24 cellular contexts compared by ENCODE assay signal in genomic region chr7:69981646-69982045, GRCh38.
"Had no signal": no experiment of that assay in that cellular context is flagged by ENCODE, and none has a peak within 500 bp of the region (broad histone marks: within the 10 kb centered on the region; RNA-seq: fewer than 3 reads in every experiment).

No MANE protein-coding gene starts in this region.

- H3K27me3 ChIP-seq: foreskin keratinocyte, sigmoid colon, transverse colon, vagina had no signal

- H3K4me1 ChIP-seq: foreskin keratinocyte, vagina had no signal

- H3K9me3 ChIP-seq: sigmoid colon, vagina had no signal

- DNase-seq: activated CD4-positive, alpha-beta memory T cell treated with anti-CD3 and anti-CD28 coated beads, Interleukin-2, amount 10 ng/mL, durations not matched to agents 7 days and 5 days; activated CD4-positive, alpha-beta T cell treated with anti-CD3 and anti-CD28 coated beads, Interleukin-2, amount 10 ng/mL, durations not matched to agents 24 days and 14 days; activated effector memory CD4-positive, alpha-beta T cell treated with Interleukin-2 at 50 U/mL for 16 hours; activated naive CD4-positive, alpha-beta T cell treated with anti-CD3 and anti-CD28 coated beads, Interleukin-2, amount 10 ng/mL, durations not matched to agents 7 days and 5 days; activated T-cell treated with anti-CD3 and anti-CD28 coated beads, Interleukin-2, amount 50 U/mL, for 72 hours; amygdala; cerebellar nuclear complex; cortex of kidney; erythroblast; foreskin keratinocyte; kidney; left ventricle myocardium inferior; midbrain; natural killer cell; occipital lobe; retina; sigmoid colon; stimulated activated CD4-positive, alpha-beta T cell treated with anti-CD3 and anti-CD28 coated beads, Interleukin-2, amount 100 ng/mL, for 48 hours; stimulated activated CD8-positive, alpha-beta memory T cell treated with anti-CD3 and anti-CD28 coated beads, Interleukin-4, amount 100 ng/mL, for 48 hours; stimulated activated naive B cell treated with anti-CD40 and anti-IgM and Interleukin-4, amounts not matched to agents 10 μg/mL and 1 μg/mL and 100 μg/mL, for 72 hours; transverse colon had no signal

- ATAC-seq: activated CD4-positive, CD25-positive, alpha-beta regulatory T cell treated with anti-CD3 and anti-CD28 coated beads, Interleukin-2, amount 50 U/mL, for 24 hours; activated T-cell treated with anti-CD3 and anti-CD28 coated beads, Interleukin-2, amount 50 U/mL, for 72 hours; foreskin keratinocyte; natural killer cell; stimulated activated naive B cell treated with anti-CD40 and anti-IgM and Interleukin-4, amounts not matched to agents 10 μg/mL and 1 μg/mL and 100 μg/mL, for 72 hours had no signal

- H3K27ac ChIP-seq: foreskin keratinocyte, left ventricle myocardium inferior, sigmoid colon, transverse colon, vagina, VCaP had no signal

- H3K4me3 ChIP-seq: left ventricle myocardium inferior, sigmoid colon, transverse colon, vagina had no signal

- H3K36me3 ChIP-seq: left ventricle myocardium inferior, sigmoid colon, transverse colon, vagina had no signal
